ENCODE assay signal across 9 cellular contexts in genomic region chr10:131726460-131726861, GRCh38.
A peak's percentile ranks its signal among the peaks of the same experiment; 100 is the strongest.
DNase-seq lines count a peak whose midpoint lies in the region; ATAC-seq and TF ChIP-seq lines count a peak whose summit lies in the region.
"Had no signal": no experiment of that assay in that cellular context is flagged by ENCODE, and none has a peak within 500 bp of the region (broad histone marks: within the 10 kb centered on the region; RNA-seq: fewer than 3 reads in every experiment).

No MANE protein-coding gene starts in this region.

- no peaks in the 10 kb centered on the region for H3K9me3 Mint-ChIP-seq in neural progenitor cell
- H3K9me3 Mint-ChIP-seq in CD4-positive, alpha-beta memory T cell: peaks cover 0 to 4% (median 0%) of the 10 kb centered on the region in 8 donors
- H3K9me3 Mint-ChIP-seq: dendritic cell treated with granulocyte-macrophage colony-stimulating factor and Interleukin-4, amounts not matched to agents 40 ng/mL and 50 ng/mL, for 4 days had no signal

- H3K9me3 ChIP-seq in gastroesophageal sphincter: no peaks in the 10 kb centered on the region
- no peaks in the 10 kb centered on the region for H3K9me3 ChIP-seq in neural progenitor cell (ENCODE audit: low read depth)
- no peaks in the 10 kb centered on the region for H3K9me3 ChIP-seq in CD4-positive, alpha-beta memory T cell (ENCODE audit: control insufficient read depth in 1 of 2, low read length in 2 of 2)

- no peak overlapping the region for H2AFZ ChIP-seq in neural progenitor cell (replicated peaks)

- H3K9ac ChIP-seq in neural progenitor cell: no peak overlapping the region

- peaks cover 0 to 15% (median 0%) of the 10 kb centered on the region in 3 donors for H3K4me1 ChIP-seq in gastroesophageal sphincter
- peaks cover 21% of the 10 kb centered on the region for H3K4me1 ChIP-seq in neural progenitor cell
- no peaks in the 10 kb centered on the region for H3K4me1 ChIP-seq in CD4-positive, alpha-beta memory T cell (ENCODE audit: insufficient read depth, low read length)

- H3K36me3 Mint-ChIP-seq in neural progenitor cell: no peaks in the 10 kb centered on the region
- no peaks in the 10 kb centered on the region for H3K36me3 Mint-ChIP-seq in CD4-positive, alpha-beta memory T cell

- H3K27ac ChIP-seq in gastroesophageal sphincter (no peak overlapping the region), neural progenitor cell (no peak overlapping the region)
- no peak overlapping the region for H3K27ac ChIP-seq in CD4-positive, alpha-beta memory T cell (ENCODE audit: low read depth, low read length)

- H3K27me3 Mint-ChIP-seq in neural progenitor cell (ENCODE audit: insufficient read depth, low read depth): peaks cover 18% of the 10 kb centered on the region
- H3K27me3 Mint-ChIP-seq in CD4-positive, alpha-beta memory T cell: peaks cover 8% of the 10 kb centered on the region in 2 donors

- H3K4me3 Mint-ChIP-seq in neural progenitor cell: peak overlapping the region; percentile 37
- peak overlapping the region in 1 of 8 donors; percentile 43 for H3K4me3 Mint-ChIP-seq in CD4-positive, alpha-beta memory T cell
- H3K4me3 Mint-ChIP-seq: dendritic cell treated with granulocyte-macrophage colony-stimulating factor and Interleukin-4, amounts not matched to agents 40 ng/mL and 50 ng/mL, for 4 days had no signal

- peaks cover 40% of the 10 kb centered on the region for H3K4me1 Mint-ChIP-seq in neural progenitor cell
- peaks cover 0 to 16% (median 3%) of the 10 kb centered on the region in 4 donors for H3K4me1 Mint-ChIP-seq in CD4-positive, alpha-beta memory T cell

- no peaks in the 10 kb centered on the region for H3K79me2 ChIP-seq in neural progenitor cell (ENCODE audit: low read depth)

- TF ChIP-seq EP300 in gastroesophageal sphincter (IDR thresholded peaks at IDR 0.05): no peak

- no peak for TF ChIP-seq POLR2A in gastroesophageal sphincter (IDR thresholded peaks at IDR 0.05)

- POLR2A ChIA-PET in CD4-positive, alpha-beta memory T cell (lab: Charles Lee; ENCODE audit: partially characterized antibody): no interaction called here

- H3K27me3 ChIP-seq in gastroesophageal sphincter (peaks cover 10% of the 10 kb centered on the region), neural progenitor cell (peaks cover 5% of the 10 kb centered on the region)
- H3K27me3 ChIP-seq in CD4-positive, alpha-beta memory T cell (ENCODE audit: insufficient read depth, low read length): no peaks in the 10 kb centered on the region

- CTCF ChIA-PET in CD4-positive, alpha-beta memory T cell (lab: Charles Lee; ENCODE audit: partially characterized antibody): no interaction called here

- intact Hi-C loops in CD4-positive, alpha-beta memory T cell (cut with micrococcal nuclease): no loop called here

- peak overlapping the region; percentile 14 for H3K4me2 ChIP-seq in neural progenitor cell

- WGBS in gastroesophageal sphincter (ENCODE audit: low coverage in 1 of 2), 2 donors: 3 to 9% methylated on average over 12 to 15 of the region's 20 CpGs

- TF ChIP-seq CTCF in gastroesophageal sphincter (IDR thresholded peaks at IDR 0.05): no peak
- no peak for TF ChIP-seq CTCF in neural progenitor cell (IDR thresholded peaks at IDR 0.05)

- peaks cover 3% of the 10 kb centered on the region for H3F3A ChIP-seq in neural progenitor cell (ENCODE audit: low read depth)

- peak overlapping the region; percentile 17 for H3K27ac Mint-ChIP-seq in neural progenitor cell
- H3K27ac Mint-ChIP-seq in CD4-positive, alpha-beta memory T cell: peak overlapping the region in 1 of 7 donors; percentile 3
- H3K27ac Mint-ChIP-seq: dendritic cell treated with granulocyte-macrophage colony-stimulating factor and Interleukin-4, amounts not matched to agents 40 ng/mL and 50 ng/mL, for 4 days had no signal

- no peaks in the 10 kb centered on the region for H4K20me1 ChIP-seq in neural progenitor cell (ENCODE audit: low read depth)

- peak overlapping the region; percentile 18 to 37 for H3K4me3 ChIP-seq in gastroesophageal sphincter
- no peak overlapping the region for H3K4me3 ChIP-seq in neural progenitor cell
- H3K4me3 ChIP-seq in CD4-positive, alpha-beta memory T cell (ENCODE audit: low read length in 2 of 2): no peak overlapping the region

- no peaks in the 10 kb centered on the region for H3K36me3 ChIP-seq in gastroesophageal sphincter
- H3K36me3 ChIP-seq in neural progenitor cell: no peaks in the 10 kb centered on the region
- H3K36me3 ChIP-seq in CD4-positive, alpha-beta memory T cell (ENCODE audit: insufficient read depth, low read length): no peaks in the 10 kb centered on the region

- ATAC-seq in gastroesophageal sphincter (peak; percentile 26), GM21576 (IDR thresholded peaks at IDR 0.05; ENCODE audit: unreplicated experiment) (no peak)

- DNase-seq in Ammon's horn (ENCODE audit: low spot score) (peak; percentile 55), NCI-H2029 (lab: John Stamatoyannopoulos, UW) (peak; percentile 77), neural progenitor cell (ENCODE audit: low spot score) (peak; percentile 86), SK-N-DZ (ENCODE audit: low spot score) (no peak), 8988T (no peak)
- no peak for DNase-seq in CD4-positive, alpha-beta memory T cell

Comparison
In these comparisons a context has a peak if more than half of its experiments do, and no peak if none do; other contexts are left out.
1. DNase-seq: peak in Ammon's horn (single experiment), NCI-H2029 (single experiment) and neural progenitor cell (single experiment); none in CD4-positive, alpha-beta memory T cell (0 of 5), SK-N-DZ (single experiment) and 8988T (single experiment).
2. H3K4me3 ChIP-seq: peak in gastroesophageal sphincter (2 of 2); none in neural progenitor cell (single experiment) and CD4-positive, alpha-beta memory T cell (0 of 2).